In genomic region chr6:55868910-55869479, GRCh38 we compare ENCODE assay signal across 11 cellular contexts. TPM values are rescaled to one million over a fixed set of nuclear protein-coding genes. Genes with fewer than 3 reads are reported as not detected.
DNase-seq lines count a peak whose midpoint lies in the region; ATAC-seq and TF ChIP-seq lines count a peak whose summit lies in the region.
"Had no signal": no experiment of that assay in that cellular context is flagged by ENCODE, and none has a peak within 500 bp of the region (broad histone marks: within the 10 kb centered on the region; RNA-seq: fewer than 3 reads in every experiment).

No MANE protein-coding gene starts in this region.

- no peaks in the 10 kb centered on the region for H3K36me3 Mint-ChIP-seq in activated naive CD4-positive, alpha-beta T cell treated with anti-CD3 and anti-CD28 coated beads for 36 hours (ENCODE audit: low read depth)

- WGBS in sigmoid colon, 2 donors, result 18 to 36% methylated on average over 5 of the region's 5 CpGs

- H3K27ac Mint-ChIP-seq in activated naive CD4-positive, alpha-beta T cell treated with anti-CD3 and anti-CD28 coated beads for 36 hours, result no peak overlapping the region
- H3K27ac Mint-ChIP-seq: activated B cell treated with CpG ODN at 0.5 μM for 24 hours had no signal

- CTCF ChIA-PET in activated naive CD4-positive, alpha-beta T cell treated with anti-CD3 and anti-CD28 coated beads for 36 hours (lab: Charles Lee), result interaction anchor here (0.6 kb wide), 1 partner anchor 1259 kb away, joined by 3 read pairs; no protein-coding TSS in a partner anchor

- TF ChIP-seq POLR2A in sigmoid colon (IDR thresholded peaks at IDR 0.05), result no peak

- DNase-seq in activated naive CD4-positive, alpha-beta T cell treated with anti-CD3 and anti-CD28 coated beads for 36 hours, result peak; percentile 49
- DNase-seq in activated naive CD4-positive, alpha-beta T cell treated with Interleukin-2 at 50 U/mL for 16 hours, result no peak
- peak; percentile 77 for DNase-seq in RWPE2 (ENCODE audit: low spot score)
- no peak for DNase-seq in sciatic nerve (ENCODE audit: low spot score)
- DNase-seq in sigmoid colon, result no peak
- no peak for DNase-seq in hepatic stellate cell (ENCODE audit: low spot score)
- no peak for DNase-seq in stimulated activated naive CD4-positive, alpha-beta T cell (lab: John Stamatoyannopoulos, UW)
- DNase-seq: activated B cell treated with CpG ODN at 0.5 μM for 24 hours had no signal

- H3K4me3 ChIP-seq in RWPE2 (ENCODE audit: severe bottlenecking), result no peak overlapping the region
- H3K4me3 ChIP-seq in sigmoid colon, result no peak overlapping the region

- no peak for TF ChIP-seq CTCF in RWPE2 (IDR thresholded peaks at IDR 0.05; ENCODE audit: poor library complexity, severe bottlenecking)
- TF ChIP-seq CTCF in sigmoid colon (IDR thresholded peaks at IDR 0.05), result no peak

- H3K4me1 ChIP-seq in RWPE2 (ENCODE audit: insufficient read depth, poor library complexity, severe bottlenecking) (peaks cover 39% of the 10 kb centered on the region), sigmoid colon (peaks cover 0 to 12% (median 6%) of the 10 kb centered on the region in 4 donors)

- intact Hi-C loops in activated naive CD4-positive, alpha-beta T cell treated with anti-CD3 and anti-CD28 coated beads for 36 hours (cut with micrococcal nuclease), result loop anchor here (5.0 kb wide), 1 partner anchor 673 kb away; no protein-coding TSS in a partner anchor
- intact Hi-C loops in sciatic nerve (cut with DNase I), result no loop called here
- intact Hi-C loops in sigmoid colon (cut with DNase I), result no loop called here

- no peak overlapping the region for H3K4me3 Mint-ChIP-seq in activated naive CD4-positive, alpha-beta T cell treated with anti-CD3 and anti-CD28 coated beads for 36 hours
- H3K4me3 Mint-ChIP-seq: activated B cell treated with CpG ODN at 0.5 μM for 24 hours had no signal

- no peaks in the 10 kb centered on the region for H3K27me3 Mint-ChIP-seq in activated naive CD4-positive, alpha-beta T cell treated with anti-CD3 and anti-CD28 coated beads for 36 hours (ENCODE audit: low read depth)
- H3K27me3 Mint-ChIP-seq: activated B cell treated with CpG ODN at 0.5 μM for 24 hours had no signal

- H3K4me1 Mint-ChIP-seq in activated naive CD4-positive, alpha-beta T cell treated with anti-CD3 and anti-CD28 coated beads for 36 hours (ENCODE audit: low read depth), result no peaks in the 10 kb centered on the region
- H3K4me1 Mint-ChIP-seq: activated B cell treated with CpG ODN at 0.5 μM for 24 hours had no signal

- H3K9me3 Mint-ChIP-seq in activated naive CD4-positive, alpha-beta T cell treated with anti-CD3 and anti-CD28 coated beads for 36 hours, result no peaks in the 10 kb centered on the region
- H3K9me3 Mint-ChIP-seq: activated B cell treated with CpG ODN at 0.5 μM for 24 hours had no signal

- H3K27ac ChIP-seq in RWPE2 (ENCODE audit: poor library complexity, severe bottlenecking) (peak overlapping the region; percentile 56), sigmoid colon (no peak overlapping the region)
- H3K27ac ChIP-seq: C4-2B had no signal

- TF ChIP-seq EP300 in sigmoid colon (IDR thresholded peaks at IDR 0.05), result no peak

- H3K9me3 ChIP-seq in RWPE2 (ENCODE audit: severe bottlenecking), result no peaks in the 10 kb centered on the region
- H3K9me3 ChIP-seq in sigmoid colon, result no peaks in the 10 kb centered on the region

- peak; percentile 98 for ATAC-seq in HG02973 (IDR thresholded peaks at IDR 0.05; ENCODE audit: unreplicated experiment)
- ATAC-seq in RWPE2 (ENCODE audit: low read depth), result peak; percentile 92
- peak; percentile 91 for ATAC-seq in sciatic nerve

- H3K36me3 ChIP-seq in RWPE2 (ENCODE audit: low read depth) (no peaks in the 10 kb centered on the region), sigmoid colon (no peaks in the 10 kb centered on the region)

- H3K27me3 ChIP-seq in RWPE2 (ENCODE audit: insufficient read depth, poor library complexity, severe bottlenecking) (no peaks in the 10 kb centered on the region), sigmoid colon (no peaks in the 10 kb centered on the region)

RNA-seq across cellular contexts. Expression of gene BMP5, which starts 6.4 kb away (rescaled TPM):
- not detected for total RNA-seq in activated naive CD4-positive, alpha-beta T cell treated with anti-CD3 and anti-CD28 coated beads for 36 hours
- 1.3 TPM for total RNA-seq in sciatic nerve
- total RNA-seq in sigmoid colon, result under 1 TPM in 2 of 4 donors, not detected in 2; under 0.01 to 0.28 TPM
- 1 to 10 TPM in 2 of 3 donors, under 1 TPM in 1; 0.76 to 2.4 (median 2.1) TPM for polyA plus RNA-seq in sigmoid colon
- total RNA-seq: activated B cell treated with CpG ODN at 0.5 μM for 24 hours, lung microvascular endothelial cell had no signal

Comparison
In these comparisons a context has a peak if more than half of its experiments do, and no peak if none do; other contexts are left out.
1. DNase-seq: peak in activated naive CD4-positive, alpha-beta T cell treated with anti-CD3 and anti-CD28 coated beads for 36 hours (single experiment) and RWPE2 (single experiment); none in activated naive CD4-positive, alpha-beta T cell treated with Interleukin-2 at 50 U/mL for 16 hours (single experiment), sciatic nerve (single experiment), sigmoid colon (single experiment), hepatic stellate cell (single experiment) and stimulated activated naive CD4-positive, alpha-beta T cell (0 of 6).
2. Peak in every context shown above with its lines, with median percentiles within 50 percentile points of each other: ATAC-seq.